In genomic region chr20:46220808-46221207, GRCh38 we compare ENCODE assay signal across 12 cellular contexts.
DNase-seq lines count a peak whose midpoint lies in the region; ATAC-seq and TF ChIP-seq lines count a peak whose summit lies in the region.
"Had no signal": no experiment of that assay in that cellular context is flagged by ENCODE, and none has a peak within 500 bp of the region (broad histone marks: within the 10 kb centered on the region; RNA-seq: fewer than 3 reads in every experiment).

No MANE protein-coding gene starts in this region.

- peak overlapping the region; percentile 30 for H3K27ac ChIP-seq in cardiac muscle cell
- peak overlapping the region; percentile 18 for H3K27ac ChIP-seq in substantia nigra (ENCODE audit: low read depth, low read length, poor library complexity, severe bottlenecking)
- H3K27ac ChIP-seq in sigmoid colon = no peak overlapping the region
- H3K27ac ChIP-seq: skin epidermis had no signal

- H3K27me3 ChIP-seq in cardiac muscle cell (no peaks in the 10 kb centered on the region), sigmoid colon (peaks cover 0 to 24% (median 0%) of the 10 kb centered on the region in 3 donors)

- H3K4me3 ChIP-seq in cardiac muscle cell (no peak overlapping the region), sigmoid colon (no peak overlapping the region)
- H3K4me3 ChIP-seq: skin epidermis had no signal

- peak; percentile 60 to 62 for DNase-seq in NCI-H2081 (lab: John Stamatoyannopoulos, UW)
- no peak for DNase-seq in NCI-H2081 treated with DMSO at 0.1 percent for 48 hours (lab: John Stamatoyannopoulos, UW)
- peak; percentile 92 for DNase-seq in NCI-H69 (lab: John Stamatoyannopoulos, UW)
- peak in 1 of 2 donors; percentile 24 for DNase-seq in cardiac muscle cell (ENCODE audit: low read depth in 1 of 2, low spot score in 1 of 2)
- DNase-seq in substantia nigra (lab: John Stamatoyannopoulos, UW) = peak in 15 of 49 donors; percentile 3 to 75 (median 21)
- no peak for DNase-seq in sigmoid colon
- no peak for DNase-seq in activated T-cell treated with anti-CD3 and anti-CD28 coated beads, Interleukin-2, amount 50 U/mL, for 1 hour
- DNase-seq: activated B cell treated with CpG ODN at 0.5 μM for 24 hours; activated naive CD4-positive, alpha-beta T cell treated with anti-CD3 and anti-CD28 coated beads, Interleukin-2, amount 50 U/mL, for 16 hours; NCI-H1048 had no signal

- peaks cover 29% of the 10 kb centered on the region for H3K4me1 ChIP-seq in cardiac muscle cell (ENCODE audit: low read depth)
- peaks cover 0 to 11% (median 5%) of the 10 kb centered on the region in 4 donors for H3K4me1 ChIP-seq in sigmoid colon

- H3K36me3 ChIP-seq in cardiac muscle cell (no peaks in the 10 kb centered on the region), sigmoid colon (no peaks in the 10 kb centered on the region)

- TF ChIP-seq POLR2A in sigmoid colon (IDR thresholded peaks at IDR 0.05) = no peak

- TF ChIP-seq CTCF in cardiac muscle cell (IDR thresholded peaks at IDR 0.05; ENCODE audit: low read depth, low read length) (no peak), sigmoid colon (IDR thresholded peaks at IDR 0.05) (no peak)

- 42 to 70% methylated on average over 6 of the region's 6 CpGs for WGBS in sigmoid colon, 2 donors

- no peaks in the 10 kb centered on the region for H3K9me3 ChIP-seq in cardiac muscle cell (ENCODE audit: low read depth)
- no peaks in the 10 kb centered on the region for H3K9me3 ChIP-seq in sigmoid colon

- TF ChIP-seq EP300 in sigmoid colon (IDR thresholded peaks at IDR 0.05) = no peak

- ATAC-seq in GM19455 (IDR thresholded peaks at IDR 0.05; ENCODE audit: unreplicated experiment) = no peak

- intact Hi-C loops in sigmoid colon (cut with DNase I) = no loop called here

Comparison
In these comparisons a context has a peak if more than half of its experiments do, and no peak if none do; other contexts are left out.
1. DNase-seq: peak in NCI-H2081 (2 of 2) and NCI-H69 (single experiment); none in NCI-H2081 treated with DMSO at 0.1 percent for 48 hours (single experiment), sigmoid colon (single experiment) and activated T-cell treated with anti-CD3 and anti-CD28 coated beads, Interleukin-2, amount 50 U/mL, for 1 hour (single experiment).
2. H3K27ac ChIP-seq: peak in cardiac muscle cell (single experiment) and substantia nigra (single experiment); none in sigmoid colon (0 of 4).